In the genomic region with DNA sequence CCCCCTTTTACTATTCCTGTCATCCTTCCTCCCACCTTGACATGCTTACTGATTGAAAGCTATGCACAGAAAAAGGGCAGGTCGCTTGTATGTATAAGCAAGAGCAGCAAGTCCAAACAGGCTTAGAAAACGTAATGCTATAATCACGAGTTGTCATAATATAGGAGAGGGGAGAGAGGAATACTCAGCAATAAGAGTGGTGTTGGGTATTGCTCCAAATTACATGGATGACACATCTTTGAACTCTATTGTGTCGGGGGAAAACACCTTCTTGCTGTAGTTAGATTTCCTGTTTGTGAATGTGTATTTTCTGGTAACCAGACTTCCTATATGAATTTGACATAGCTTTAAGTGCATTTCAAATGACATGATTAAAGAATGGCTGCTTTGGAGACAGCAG, we compare ENCODE assay signal across 11 cellular contexts. TPM values are rescaled to one million over a fixed set of nuclear protein-coding genes. Genes with fewer than 3 reads are reported as not detected.
DNase-seq lines count a peak whose midpoint lies in the region; ATAC-seq and TF ChIP-seq lines count a peak whose summit lies in the region.
"Had no signal": no experiment of that assay in that cellular context is flagged by ENCODE, and none has a peak within 500 bp of the region (broad histone marks: within the 10 kb centered on the region; RNA-seq: fewer than 3 reads in every experiment).

No MANE protein-coding gene starts in this region.

- H3K27me3 ChIP-seq in neural cell (ENCODE audit: insufficient read depth, low read depth, low read length): peaks cover 17% of the 10 kb centered on the region
- no peaks in the 10 kb centered on the region for H3K27me3 ChIP-seq in GM23248 (replicated peaks; ENCODE audit: insufficient read depth)
- H3K27me3 ChIP-seq: thyroid gland had no signal

- peaks cover 8% of the 10 kb centered on the region for H3K4me1 ChIP-seq in GM23248 (ENCODE audit: insufficient read depth)

- peak; percentile 57 for ATAC-seq in HG02642 (IDR thresholded peaks at IDR 0.05; ENCODE audit: poor library complexity, unreplicated experiment)

- peak; percentile 33 to 49 for DNase-seq in NCI-H2081 (lab: John Stamatoyannopoulos, UW)
- DNase-seq in NCI-H2081 treated with DMSO at 0.1 percent for 48 hours (lab: John Stamatoyannopoulos, UW): no peak
- DNase-seq in NCI-H1105 treated with DMSO at 0.1 percent for 48 hours (lab: John Stamatoyannopoulos, UW): peak; percentile 71
- no peak for DNase-seq in endothelial cell (ENCODE audit: low spot score)
- DNase-seq in stimulated activated CD4-positive, alpha-beta T cell treated with anti-CD3 and anti-CD28 coated beads, Interleukin-2, amount 100 ng/mL, for 48 hours: no peak
- no peak for DNase-seq in GM23248
- DNase-seq: naive thymus-derived CD4-positive, alpha-beta T cell; NCI-H2029; thyroid gland had no signal

- TF ChIP-seq RAD21 in neural cell (conservative IDR thresholded peaks at IDR 0.05): no peak

- peak; percentile 62 for TF ChIP-seq EP300 in neural cell (conservative IDR thresholded peaks at IDR 0.05; ENCODE audit: poor library complexity, severe bottlenecking)

- in situ Hi-C loops in GM23248 (cut with MboI): loop anchor here (10.0 kb wide), 1 partner anchor 125 kb away; no protein-coding TSS in a partner anchor

- WGBS in GM23248 (ENCODE audit: low coverage in 1 of 2, low lambda C conversion rate in 2 of 2, missing lambda C conversion rate in 2 of 2), 2 experiments: 92 to 94% methylated on average over 4 of the region's 4 CpGs

- H3K9me3 ChIP-seq in neural cell (ENCODE audit: low read length) (no peaks in the 10 kb centered on the region), GM23248 (ENCODE audit: low read depth) (no peaks in the 10 kb centered on the region)
- H3K9me3 ChIP-seq: thyroid gland had no signal

- no peaks in the 10 kb centered on the region for H3K79me2 ChIP-seq in neural cell (replicated peaks; ENCODE audit: insufficient read depth, low read length)
- H3K79me2 ChIP-seq in GM23248 (ENCODE audit: insufficient read depth): peaks cover 100% of the 10 kb centered on the region

- H3K4me2 ChIP-seq in neural cell (ENCODE audit: low read length): peak overlapping the region; percentile 5
- H3K4me2 ChIP-seq in GM23248 (ENCODE audit: unreplicated experiment): no peak overlapping the region

- no peak overlapping the region for H3K27ac Mint-ChIP-seq in endothelial cell (ENCODE audit: unreplicated experiment)
- H3K27ac Mint-ChIP-seq: naive thymus-derived CD4-positive, alpha-beta T cell had no signal

- H3K36me3 ChIP-seq in neural cell (ENCODE audit: insufficient read depth, low read length) (no peaks in the 10 kb centered on the region), GM23248 (ENCODE audit: low read depth) (no peaks in the 10 kb centered on the region)
- H3K36me3 ChIP-seq: thyroid gland had no signal

- H3F3A ChIP-seq in neural cell (ENCODE audit: insufficient read depth, low read length, poor library complexity, severe bottlenecking): peaks cover 3% of the 10 kb centered on the region
- no peaks in the 10 kb centered on the region for H3F3A ChIP-seq in GM23248 (ENCODE audit: insufficient read depth)

- no peaks in the 10 kb centered on the region for H3K9me3 Mint-ChIP-seq in endothelial cell (ENCODE audit: unreplicated experiment)

- no peaks in the 10 kb centered on the region for H3K9me2 ChIP-seq in neural cell (ENCODE audit: insufficient read depth, low read length)
- no peaks in the 10 kb centered on the region for H3K9me2 ChIP-seq in GM23248 (ENCODE audit: insufficient read depth)

- H3K27ac ChIP-seq in neural cell (ENCODE audit: low read length) (no peak overlapping the region), GM23248 (no peak overlapping the region)
- H3K27ac ChIP-seq: thyroid gland had no signal

- no peak overlapping the region for H3K4me3 Mint-ChIP-seq in endothelial cell (ENCODE audit: unreplicated experiment)
- H3K4me3 Mint-ChIP-seq: naive thymus-derived CD4-positive, alpha-beta T cell had no signal

- no peaks in the 10 kb centered on the region for H3K36me3 Mint-ChIP-seq in endothelial cell (ENCODE audit: low read depth, unreplicated experiment)
- H3K36me3 Mint-ChIP-seq: naive thymus-derived CD4-positive, alpha-beta T cell had no signal

- TF ChIP-seq CTCF in neural cell (IDR thresholded peaks at IDR 0.05; ENCODE audit: poor library complexity, severe bottlenecking): no peak
- TF ChIP-seq CTCF in endothelial cell (IDR thresholded peaks at IDR 0.05; ENCODE audit: unreplicated experiment): no peak

- peaks cover 3% of the 10 kb centered on the region for H3K27me3 Mint-ChIP-seq in endothelial cell (ENCODE audit: unreplicated experiment)

- H3K9ac ChIP-seq in neural cell (ENCODE audit: low read length) (no peak overlapping the region), GM23248 (no peak overlapping the region)

- peaks cover 31% of the 10 kb centered on the region for H3K4me1 Mint-ChIP-seq in endothelial cell (ENCODE audit: unreplicated experiment)

- H3K4me3 ChIP-seq in neural cell (ENCODE audit: low read length): no peak overlapping the region
- no peak overlapping the region for H3K4me3 ChIP-seq in GM23248
- H3K4me3 ChIP-seq: thyroid gland had no signal

- H4K20me1 ChIP-seq in neural cell (ENCODE audit: insufficient read depth) (no peaks in the 10 kb centered on the region), GM23248 (ENCODE audit: insufficient read depth) (no peaks in the 10 kb centered on the region)

- H2AFZ ChIP-seq in neural cell (ENCODE audit: low read depth, low read length): no peak overlapping the region
- H2AFZ ChIP-seq in GM23248: no peak overlapping the region

TF ChIP-seq in neural cell, 6 proteins besides CTCF, POLR2A, EP300 and RAD21:
- TF ChIP-seq POLR2AphosphoS5 (IDR thresholded peaks at IDR 0.05): peak; percentile 89
- no peak for TF ChIP-seq TAF1 (IDR thresholded peaks at IDR 0.05; ENCODE audit: low read depth)

RNA-seq across cellular contexts. Expression of gene MET, which starts 7.5 kb away (rescaled TPM):
- polyA plus RNA-seq in neural cell (not detected in 2 replicates), GM23248 (2016; fragmentation: Nextera tagmentation; extraction: Ambion mirVana) (25.3 and 27.6 TPM in 2 replicates)
- polyA minus RNA-seq in neural cell: under 0.01 and 0.46 TPM in 2 replicates
- total RNA-seq in endothelial cell (ENCODE audit: unreplicated experiment): 35.1 TPM
- total RNA-seq in GM23248 (2014; rRNA removed; shearing (Covaris generic)): 62.3 and 68.8 TPM in 2 replicates
- polyA plus RNA-seq: naive thymus-derived CD4-positive, alpha-beta T cell had no signal

Comparison
In these comparisons a context has a peak if more than half of its experiments do, and no peak if none do; other contexts are left out.
1. DNase-seq: peak in NCI-H2081 (2 of 2) and NCI-H1105 treated with DMSO at 0.1 percent for 48 hours (single experiment); none in NCI-H2081 treated with DMSO at 0.1 percent for 48 hours (single experiment), endothelial cell (single experiment), stimulated activated CD4-positive, alpha-beta T cell treated with anti-CD3 and anti-CD28 coated beads, Interleukin-2, amount 100 ng/mL, for 48 hours (0 of 2) and GM23248 (single experiment).